Comparison of ENCODE assay signal across 14 cellular contexts in genomic region chrX:72937906-72938305, GRCh38. TPM values are rescaled to one million over a fixed set of nuclear protein-coding genes. Genes with fewer than 3 reads are reported as not detected.
"Had no signal": no experiment of that assay in that cellular context is flagged by ENCODE, and none has a peak within 500 bp of the region (broad histone marks: within the 10 kb centered on the region; RNA-seq: fewer than 3 reads in every experiment).

TSS of gene FAM236A (plus strand) at chrX:72938206. CDS start at chrX:72938263, 57 bp downstream.

RNA-seq across cellular contexts. Expression of gene FAM236A, which starts in this region (rescaled TPM):
- total RNA-seq: stomach, subcutaneous adipose tissue, suprapubic skin, temporal lobe, thoracic aorta, tibial nerve, transverse colon, upper lobe of left lung, upper lobe of right lung, ureter, urinary bladder, uterus, vagina had no signal
- polyA plus RNA-seq: stomach, thymus, urinary bladder had no signal
